In the genomic region with DNA sequence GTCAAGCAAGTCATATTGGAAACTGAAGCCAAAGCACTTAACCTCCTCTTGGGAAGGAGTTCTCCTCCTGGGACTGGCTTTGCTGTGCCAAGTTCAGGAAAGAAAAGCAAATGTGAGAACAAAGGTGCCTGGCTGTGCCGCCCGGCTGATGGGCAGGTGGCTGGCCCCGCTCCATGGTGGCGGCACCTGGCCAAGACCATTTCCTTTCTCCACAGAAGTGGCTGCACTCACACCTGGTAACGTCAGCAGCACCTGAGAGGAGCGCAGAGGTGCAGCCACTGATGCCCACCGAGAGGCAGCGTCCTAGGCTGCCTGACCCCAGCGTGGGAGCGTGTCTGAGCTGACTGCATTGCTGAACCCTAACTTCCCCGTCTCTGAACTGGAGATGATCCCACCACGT, we compare ENCODE assay signal across 13 cellular contexts. TPM values are rescaled to one million over a fixed set of nuclear protein-coding genes. Genes with fewer than 3 reads are reported as not detected.
DNase-seq lines count a peak whose midpoint lies in the region; ATAC-seq, FAIRE-seq and TF ChIP-seq lines count a peak whose summit lies in the region.
"Had no signal": no experiment of that assay in that cellular context is flagged by ENCODE, and none has a peak within 500 bp of the region (broad histone marks: within the 10 kb centered on the region; RNA-seq: fewer than 3 reads in every experiment).

No MANE protein-coding gene starts in this region.

- H3K4me1 Mint-ChIP-seq in immature natural killer cell = no peaks in the 10 kb centered on the region

- H3K4me3 ChIP-seq in bronchial epithelial cell (ENCODE audit: low read depth, low read length) (no peak overlapping the region), mucosa of stomach (ENCODE audit: low read length) (no peak overlapping the region)
- H3K4me3 ChIP-seq: MG63, vagina had no signal

- no peaks in the 10 kb centered on the region for H3K27me3 Mint-ChIP-seq in immature natural killer cell (ENCODE audit: low read depth in 3 of 3)

- H3K4me1 ChIP-seq in mucosa of stomach (ENCODE audit: control insufficient read depth, insufficient read depth, low read length) = peaks cover 22% of the 10 kb centered on the region
- H3K4me1 ChIP-seq: vagina had no signal

- H3K36me3 ChIP-seq in bronchial epithelial cell (ENCODE audit: control insufficient read depth, insufficient read depth, low read length) = no peaks in the 10 kb centered on the region
- no peaks in the 10 kb centered on the region for H3K36me3 ChIP-seq in mucosa of stomach (ENCODE audit: control insufficient read depth, insufficient read depth, low read length)
- H3K36me3 ChIP-seq: MG63, vagina had no signal

- no peak overlapping the region for H3K4me3 Mint-ChIP-seq in immature natural killer cell

- no peak overlapping the region for H3K27ac Mint-ChIP-seq in immature natural killer cell

- peak overlapping the region; percentile 29 for H3K9ac ChIP-seq in mucosa of stomach (ENCODE audit: low read length)

- ATAC-seq in HG02678 (IDR thresholded peaks at IDR 0.05; ENCODE audit: unreplicated experiment) = no peak
- no peak for ATAC-seq in HG03175 (IDR thresholded peaks at IDR 0.05; ENCODE audit: unreplicated experiment)

- no peak for TF ChIP-seq CTCF in bronchial epithelial cell (IDR thresholded peaks at IDR 0.05; ENCODE audit: insufficient read depth, low read length, severe bottlenecking)

- peaks cover 0 to 2% (median 0%) of the 10 kb centered on the region in 6 donors for H3K9me3 Mint-ChIP-seq in immature natural killer cell

- H3K9me3 ChIP-seq in mucosa of stomach (ENCODE audit: control insufficient read depth, low read length) = peaks cover 6% of the 10 kb centered on the region
- H3K9me3 ChIP-seq: MG63, vagina had no signal

- FAIRE-seq in bronchial epithelial cell (lab: Jason Lieb, UNC) = no peak
- FAIRE-seq: islet of Langerhans had no signal

- no peaks in the 10 kb centered on the region for H3K27me3 ChIP-seq in bronchial epithelial cell (ENCODE audit: control insufficient read depth, insufficient read depth, low read length)
- no peaks in the 10 kb centered on the region for H3K27me3 ChIP-seq in mucosa of stomach (ENCODE audit: control insufficient read depth, insufficient read depth, low read length)
- H3K27me3 ChIP-seq: MG63, vagina had no signal

- H3K36me3 Mint-ChIP-seq in immature natural killer cell = peaks cover 4 to 6% (median 4%) of the 10 kb centered on the region in 3 donors

- DNase-seq in DMS53 (lab: John Stamatoyannopoulos, UW) (peak; percentile 88), NCI-H2081 treated with DMSO at 0.1 percent for 48 hours (lab: John Stamatoyannopoulos, UW) (peak; percentile 33), bronchial epithelial cell (ENCODE audit: low read depth) (peak; percentile 14), SW 1271 (lab: John Stamatoyannopoulos, UW) (no peak), immature natural killer cell (no peak)
- DNase-seq: activated T-cell treated with anti-CD3 and anti-CD28 coated beads, Interleukin-2, amount 50 U/mL, for 1 hour; foreskin fibroblast; MG63 had no signal

RNA-seq across cellular contexts. Expression of a gene that starts 54.3 kb away (rescaled TPM):
- total RNA-seq in bronchial epithelial cell = 102 and 105 TPM in 2 replicates
- 100 to 1,000 TPM in 1 of 3 donors, 10 to 100 TPM in 2; 75.1 to 131 (median 96.9) TPM for polyA plus RNA-seq in immature natural killer cell

Comparison
In these comparisons a context has a peak if more than half of its experiments do, and no peak if none do; other contexts are left out.
1. DNase-seq: peak in DMS53 (single experiment), NCI-H2081 treated with DMSO at 0.1 percent for 48 hours (single experiment) and bronchial epithelial cell (single experiment); none in SW 1271 (0 of 2) and immature natural killer cell (0 of 3).